ENCODE assay signal across 8 cellular contexts in genomic region chr19:56314018-56314583, GRCh38. TPM values are rescaled to one million over a fixed set of nuclear protein-coding genes. Genes with fewer than 3 reads are reported as not detected.
DNase-seq lines count a peak whose midpoint lies in the region; ATAC-seq and TF ChIP-seq lines count a peak whose summit lies in the region.

No MANE protein-coding gene starts in this region.

- H3K27me3 ChIP-seq in rectal smooth muscle tissue (ENCODE audit: control insufficient read depth, insufficient read depth, low read length) = no peaks in the 10 kb centered on the region

- peak overlapping the region; percentile 100 for H3K27ac ChIP-seq in rectal smooth muscle tissue (ENCODE audit: low read depth, low read length)

- peak; percentile 3 for ATAC-seq in HG02981 (IDR thresholded peaks at IDR 0.05; ENCODE audit: unreplicated experiment)
- ATAC-seq in T-cell (replicated peaks in 1 of 4) = no peak
- ATAC-seq in HG03469 (IDR thresholded peaks at IDR 0.05; ENCODE audit: unreplicated experiment) = no peak
- no peak for ATAC-seq in HG02798 (IDR thresholded peaks at IDR 0.05; ENCODE audit: poor library complexity, unreplicated experiment)

- POLR2A ChIA-PET in T-cell (lab: Charles Lee) = interaction anchor here (0.6 kb wide), 2 partner anchors 969 to 1309 kb away, joined by 4 to 8 read pairs; no protein-coding TSS in a partner anchor

- no peaks in the 10 kb centered on the region for H3K36me3 ChIP-seq in rectal smooth muscle tissue (ENCODE audit: control insufficient read depth, insufficient read depth, low read length)

- no peak for TF ChIP-seq CTCF in GM10266 (IDR thresholded peaks at IDR 0.05; ENCODE audit: control insufficient read depth, insufficient read depth, low read depth, missing control alignments)
- no peak for TF ChIP-seq CTCF in foreskin fibroblast (IDR thresholded peaks at IDR 0.05; ENCODE audit: low read depth, low read length)

- peak overlapping the region; percentile 80 for H3K9ac ChIP-seq in rectal smooth muscle tissue (ENCODE audit: low read length)

- H3K4me3 ChIP-seq in foreskin fibroblast (ENCODE audit: low read depth in 1 of 2, low read length in 2 of 2) = peak overlapping the region; percentile 84 to 86
- H3K4me3 ChIP-seq in rectal smooth muscle tissue (ENCODE audit: low read length) = peak overlapping the region; percentile 94

- DNase-seq in GM10266 (ENCODE audit: extremely low spot score) (peak; percentile 11), T-cell (peak in 2 of 34 experiments; percentile 1 to 4), foreskin fibroblast (peak in 1 of 2 donors; percentile 16), NCI-H1092 treated with DMSO at 0.1 percent for 48 hours (lab: John Stamatoyannopoulos, UW) (no peak)

- peak overlapping the region; percentile 82 to 92 (median 87) for H3K4me3 Mint-ChIP-seq in T-cell

- peaks cover 6% of the 10 kb centered on the region for H3K4me1 ChIP-seq in rectal smooth muscle tissue (ENCODE audit: control insufficient read depth, insufficient read depth, low read length)

- peak overlapping the region; percentile 99 for H3K27ac Mint-ChIP-seq in T-cell

- H3K4me1 Mint-ChIP-seq in T-cell = peaks cover 25 to 31% (median 26%) of the 10 kb centered on the region in 3 donors

- H3K9me3 Mint-ChIP-seq in T-cell = no peaks in the 10 kb centered on the region

- CTCF ChIA-PET in T-cell (lab: Charles Lee) = interaction anchor here (0.6 to 1.8 kb wide), 4 partner anchors 19 to 89 kb away, joined by 3 to 6 read pairs (median 4); no protein-coding TSS in a partner anchor

- no peaks in the 10 kb centered on the region for H3K27me3 Mint-ChIP-seq in T-cell

- peaks cover 11% of the 10 kb centered on the region for H3K36me3 Mint-ChIP-seq in T-cell

RNA-seq across cellular contexts. Expression of gene ZSCAN5A, which starts 0.5 kb away (rescaled TPM):
- 10 to 100 TPM in 4 of 5 donors, 1 to 10 TPM in 1; 9.5 to 12.7 (median 11.1) TPM for total RNA-seq in T-cell

RNA-seq across cellular contexts. Expression of gene EDDM13, which starts 41.6 kb away (rescaled TPM):
- not detected for total RNA-seq in T-cell
